In the genomic region with DNA sequence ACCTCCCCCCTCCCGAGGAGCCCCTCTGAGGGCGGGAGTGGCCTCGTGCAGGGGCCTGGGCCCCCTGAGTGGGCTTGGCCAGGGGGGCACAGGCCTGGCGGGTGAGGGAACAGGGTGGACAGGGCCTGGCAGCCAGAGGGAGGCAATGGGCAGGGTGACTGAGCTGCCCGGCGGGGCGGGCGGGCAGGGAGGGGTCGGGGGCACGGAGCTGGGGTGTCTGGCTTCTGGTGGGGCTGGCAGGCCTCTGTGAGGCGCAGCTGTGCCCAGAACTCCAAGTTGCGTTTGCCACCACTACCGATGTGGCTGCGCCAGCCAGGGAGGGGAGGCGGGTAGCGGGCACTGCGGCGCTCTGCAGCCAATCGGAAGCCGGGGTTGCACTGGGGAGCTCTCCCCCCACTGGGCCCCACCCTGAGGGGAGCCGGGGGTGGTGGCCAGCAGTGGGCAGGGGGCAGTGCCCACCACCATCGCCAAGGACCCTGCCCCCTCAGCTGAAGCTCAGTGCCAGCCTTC, we compare ENCODE assay signal across 12 cellular contexts. TPM values are rescaled to one million over a fixed set of nuclear protein-coding genes. Genes with fewer than 3 reads are reported as not detected.
DNase-seq lines count a peak whose midpoint lies in the region; ATAC-seq and TF ChIP-seq lines count a peak whose summit lies in the region.
"Had no signal": no experiment of that assay in that cellular context is flagged by ENCODE, and none has a peak within 500 bp of the region (broad histone marks: within the 10 kb centered on the region; RNA-seq: fewer than 3 reads in every experiment).

No MANE protein-coding gene starts in this region.

- no peaks in the 10 kb centered on the region for H3K4me1 ChIP-seq in colonic mucosa
- H3K4me1 ChIP-seq in right lobe of liver, result peaks cover 0 to 27% (median 2%) of the 10 kb centered on the region in 4 donors
- peaks cover 94% of the 10 kb centered on the region for H3K4me1 ChIP-seq in stomach smooth muscle (ENCODE audit: control insufficient read depth, insufficient read depth, low read length)
- peaks cover 0 to 4% of the 10 kb centered on the region in 2 donors for H3K4me1 ChIP-seq in adrenal gland (replicated peaks in 1 of 2)

- peaks cover 49% of the 10 kb centered on the region for H3K27me3 ChIP-seq in H7 (ENCODE audit: control insufficient read depth, insufficient read depth, low read length)
- H3K27me3 ChIP-seq in colonic mucosa, result no peaks in the 10 kb centered on the region
- H3K27me3 ChIP-seq in right lobe of liver, result no peaks in the 10 kb centered on the region
- no peaks in the 10 kb centered on the region for H3K27me3 ChIP-seq in stomach smooth muscle (ENCODE audit: control insufficient read depth in 1 of 2, insufficient read depth in 2 of 2, low read length in 2 of 2)
- no peaks in the 10 kb centered on the region for H3K27me3 ChIP-seq in adrenal gland

- WGBS in right lobe of liver (ENCODE audit: insufficient coverage, low coverage, low lambda C conversion rate, missing lambda C conversion rate), result 20% methylated on average over 1 of the region's 22 CpGs
- 30 to 72% (median 68%) methylated on average over 9 to 22 of the region's 22 CpGs for WGBS in adrenal gland, 4 donors

- no peaks in the 10 kb centered on the region for H3K9me3 ChIP-seq in colonic mucosa
- H3K9me3 ChIP-seq in right lobe of liver, result no peaks in the 10 kb centered on the region
- no peaks in the 10 kb centered on the region for H3K9me3 ChIP-seq in stomach smooth muscle (ENCODE audit: control insufficient read depth in 2 of 2, low read length in 2 of 2)
- H3K9me3 ChIP-seq in adrenal gland (replicated peaks in 1 of 3), result no peaks in the 10 kb centered on the region

- no peak for TF ChIP-seq POLR2A in right lobe of liver (IDR thresholded peaks at IDR 0.05)
- no peak for TF ChIP-seq POLR2A in adrenal gland (IDR thresholded peaks at IDR 0.05)

- peak overlapping the region; percentile 61 for H3K27ac ChIP-seq in colonic mucosa
- peak overlapping the region in 2 of 3 donors; percentile 7 to 21 for H3K27ac ChIP-seq in right lobe of liver
- H3K27ac ChIP-seq in stomach smooth muscle (ENCODE audit: low read length), result peak overlapping the region; percentile 95
- H3K27ac ChIP-seq in adrenal gland, result peak overlapping the region in 2 of 5 donors; percentile 47 to 80

- intact Hi-C loops in colonic mucosa (cut with DNase I), result no loop called here
- intact Hi-C loops in right lobe of liver (cut with DNase I), result no loop called here
- intact Hi-C loops in adrenal gland (cut with DNase I), result no loop called here

- ATAC-seq in right lobe of liver (peak; percentile 27 to 54 (median 46)), HG03280 (IDR thresholded peaks at IDR 0.05; ENCODE audit: unreplicated experiment) (no peak)

- TF ChIP-seq CTCF in colonic mucosa (IDR thresholded peaks at IDR 0.05), result no peak
- no peak for TF ChIP-seq CTCF in right lobe of liver (IDR thresholded peaks at IDR 0.05)
- TF ChIP-seq CTCF in adrenal gland (IDR thresholded peaks at IDR 0.05), result no peak

- no peak overlapping the region for H3K4me3 ChIP-seq in H7 (ENCODE audit: insufficient read depth, low read depth, low read length)
- H3K4me3 ChIP-seq in colonic mucosa, result no peak overlapping the region
- peak overlapping the region in 2 of 3 donors; percentile 4 to 40 for H3K4me3 ChIP-seq in right lobe of liver
- peak overlapping the region; percentile 47 to 69 for H3K4me3 ChIP-seq in stomach smooth muscle (ENCODE audit: low read length in 2 of 2)
- H3K4me3 ChIP-seq in adrenal gland, result peak overlapping the region in 1 of 4 donors; percentile 27

- H3K36me3 ChIP-seq in H7 (replicated peaks; ENCODE audit: control insufficient read depth, insufficient read depth, low read length) (no peaks in the 10 kb centered on the region), colonic mucosa (no peaks in the 10 kb centered on the region), right lobe of liver (no peaks in the 10 kb centered on the region), stomach smooth muscle (ENCODE audit: control insufficient read depth in 2 of 2, insufficient read depth in 2 of 2, low read length in 2 of 2) (peaks cover 0 to 10% of the 10 kb centered on the region in 2 donors), adrenal gland (replicated peaks in 1 of 2) (no peaks in the 10 kb centered on the region)

- H3K9ac ChIP-seq in colonic mucosa (ENCODE audit: low read depth in 2 of 2, low read length in 2 of 2) (no peak overlapping the region), stomach smooth muscle (ENCODE audit: low read length in 2 of 2) (peak overlapping the region; percentile 62 to 74)

- DNase-seq in H7, result peak; percentile 61
- DNase-seq in colonic mucosa, result no peak
- no peak for DNase-seq in right lobe of liver
- DNase-seq in adrenal gland, result no peak
- no peak for DNase-seq in activated CD4-positive, alpha-beta T cell treated with anti-CD3 and anti-CD28 coated beads, Interleukin-2, amount 50 U/mL, for 1 hour
- no peak for DNase-seq in activated CD8-positive, alpha-beta memory T cell treated with anti-CD3 and anti-CD28 coated beads, Interleukin-2, amount 50 U/mL, for 48 hours
- DNase-seq: activated naive CD8-positive, alpha-beta T cell treated with anti-CD3 and anti-CD28 coated beads for 36 hours; NCI-H2171; small intestine had no signal

RNA-seq across cellular contexts. Expression of a gene that starts 7.2 kb away (rescaled TPM):
- 0.03 and 0.07 TPM in 2 replicates for total RNA-seq in H7 (2014; rRNA removed; shearing (Covaris generic))
- total RNA-seq in colonic mucosa (10 to 100 TPM; 70.9 to 73.8 TPM), right lobe of liver (10 to 100 TPM; 20.3 to 40.0 (median 26.7) TPM), adrenal gland (10 to 100 TPM; 25.6 to 72.8 (median 36.5) TPM)
- 10 to 100 TPM in 1 of 3 donors, 1 to 10 TPM in 2; 4.9 to 18.0 (median 9.4) TPM for polyA plus RNA-seq in adrenal gland

RNA-seq across cellular contexts. Expression of a gene that starts 33.1 kb away (rescaled TPM):
- 0.15 TPM in 1 of 2 replicates, not detected in the other for total RNA-seq in H7 (2014; rRNA removed; shearing (Covaris generic))
- total RNA-seq in colonic mucosa (under 1 TPM; 0.19 to 0.27 TPM), right lobe of liver (not detected), adrenal gland (1 to 10 TPM in 5 of 8 donors, under 1 TPM in 3; 0.35 to 2.3 (median 1.3) TPM)
- under 1 TPM; 0.27 to 0.34 (median 0.32) TPM for polyA plus RNA-seq in adrenal gland
- total RNA-seq: activated naive CD8-positive, alpha-beta T cell treated with anti-CD3 and anti-CD28 coated beads for 36 hours; kidney had no signal

RNA-seq across cellular contexts. Expression of a gene that starts 45.4 kb away (rescaled TPM):
- 40.4 and 51.7 TPM in 2 replicates for total RNA-seq in H7 (2014; rRNA removed; shearing (Covaris generic))
- 10 to 100 TPM; 16.1 to 41.9 TPM for total RNA-seq in colonic mucosa
- total RNA-seq in right lobe of liver, result 10 to 100 TPM in 3 of 6 experiments, 1 to 10 TPM in 3; 7.7 to 29.3 (median 10.0) TPM
- total RNA-seq in adrenal gland, result 100 to 1,000 TPM in 1 of 8 donors, 10 to 100 TPM in 7; 26.1 to 101 (median 41.2) TPM
- 100 to 1,000 TPM in 2 of 3 donors, 10 to 100 TPM in 1; 16.5 to 213 (median 183) TPM for polyA plus RNA-seq in adrenal gland

RNA-seq across cellular contexts. Expression of a gene that starts 56.8 kb away (rescaled TPM):
- 146 and 155 TPM in 2 replicates for total RNA-seq in H7 (2014; rRNA removed; shearing (Covaris generic))
- total RNA-seq in colonic mucosa (100 to 1,000 TPM in 1 of 2 donors, 10 to 100 TPM in 1; 78.5 to 121 TPM), right lobe of liver (10 to 100 TPM; 37.8 to 69.0 (median 52.9) TPM), adrenal gland (100 to 1,000 TPM in 5 of 8 donors, 10 to 100 TPM in 3; 66.5 to 146 (median 108) TPM)
- polyA plus RNA-seq in adrenal gland, result 100 to 1,000 TPM; 112 to 240 (median 206) TPM

Comparison
In these comparisons a context has a peak if more than half of its experiments do, and no peak if none do; other contexts are left out.
1. H3K4me3 ChIP-seq: peak in right lobe of liver (2 of 3) and stomach smooth muscle (2 of 2); none in H7 (single experiment) and colonic mucosa (single experiment).
2. H3K9ac ChIP-seq: peak in stomach smooth muscle (2 of 2); none in colonic mucosa (0 of 2).
3. RNA of a gene that starts 7.2 kb away (total RNA-seq): 70.9 to 73.8 TPM in colonic mucosa, 25.6 to 72.8 TPM in adrenal gland and 20.3 to 40.0 TPM in right lobe of liver; 0.03 to 0.07 TPM in H7; every median in the first group is over 10 times any median in the second.